16 cellular contexts compared by ENCODE assay signal in the genomic region with DNA sequence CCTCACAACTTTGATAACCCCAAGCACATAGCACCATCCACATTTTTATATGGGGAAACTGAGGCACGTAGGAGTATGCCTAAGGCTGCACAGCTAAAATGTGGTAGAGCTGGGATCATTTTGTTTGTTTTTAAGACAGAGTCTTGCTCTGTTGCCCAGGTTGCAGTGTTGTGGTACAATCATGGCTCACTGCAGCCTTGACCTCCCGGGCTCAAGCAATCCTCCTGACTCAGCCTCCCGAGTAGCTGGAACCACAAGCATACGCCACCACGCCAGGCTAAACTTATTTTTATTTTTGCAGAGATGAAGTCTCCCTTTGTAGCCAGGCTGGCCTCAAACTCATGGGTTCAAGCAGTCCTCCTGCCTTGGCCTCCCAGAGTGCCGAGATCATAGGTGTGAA.
DNase-seq lines count a peak whose midpoint lies in the region; ATAC-seq, FAIRE-seq and TF ChIP-seq lines count a peak whose summit lies in the region.
"Had no signal": no experiment of that assay in that cellular context is flagged by ENCODE, and none has a peak within 500 bp of the region (broad histone marks: within the 10 kb centered on the region; RNA-seq: fewer than 3 reads in every experiment).

No MANE protein-coding gene starts in this region.

- DNase-seq in heart right ventricle: no peak
- no peak for DNase-seq in right cardiac atrium
- DNase-seq in bronchial epithelial cell (ENCODE audit: low read depth): no peak
- no peak for DNase-seq in neuronal stem cell (ENCODE audit: low spot score)
- DNase-seq: ACHN; AML-193; Calu3; CD8-positive, alpha-beta T cell; DMS79 treated with DMSO at 0.1 percent for 48 hours; GF-D8; GOT3; H9 had no signal

- peak overlapping the region in 8 of 11 experiments; percentile 61 to 77 (median 66); a peak in 14 of 22 replicates for H3K4me2 ChIP-seq in BLaER1 treated with 17β-estradiol and CSF1 and Interleukin-3, amounts not matched to agents 10 nM and 100 nM
- H3K4me2 ChIP-seq in neuronal stem cell (ENCODE audit: insufficient read depth, low read length, poor library complexity, severe bottlenecking): no peak overlapping the region

- no peak overlapping the region for H3K18ac ChIP-seq in neuronal stem cell (ENCODE audit: low read length)

- TF ChIP-seq CTCF in heart right ventricle (IDR thresholded peaks at IDR 0.05): no peak
- TF ChIP-seq CTCF in bronchial epithelial cell (IDR thresholded peaks at IDR 0.05; ENCODE audit: insufficient read depth, low read length, severe bottlenecking): no peak

- H3K36me3 ChIP-seq in heart right ventricle (no peaks in the 10 kb centered on the region), bronchial epithelial cell (ENCODE audit: control insufficient read depth, insufficient read depth, low read length) (no peaks in the 10 kb centered on the region), neuronal stem cell (replicated peaks in 1 of 2; ENCODE audit: control insufficient read depth in 2 of 2, insufficient read depth in 2 of 2, low read length in 2 of 2) (no peaks in the 10 kb centered on the region)
- no peaks in the 10 kb centered on the region for H3K36me3 ChIP-seq in BLaER1 treated with 17β-estradiol and CSF1 and Interleukin-3, amounts not matched to agents 10 nM and 100 nM

- H3K4me1 ChIP-seq in heart right ventricle (peaks cover 24 to 68% (median 56%) of the 10 kb centered on the region in 9 donors), right cardiac atrium (ENCODE audit: control insufficient read depth, insufficient read depth, low read length) (peaks cover 22% of the 10 kb centered on the region), neuronal stem cell (ENCODE audit: control insufficient read depth in 2 of 2, insufficient read depth in 1 of 2, low read depth in 1 of 2, low read length in 2 of 2) (peaks cover 10 to 28% of the 10 kb centered on the region in 2 donors)
- H3K4me1 ChIP-seq in BLaER1 treated with 17β-estradiol and CSF1 and Interleukin-3, amounts not matched to agents 10 nM and 100 nM: peaks cover 28 to 87% (median 78%) of the 10 kb centered on the region in 10 experiments

- H3K27ac ChIP-seq in heart right ventricle (peak overlapping the region in 8 of 10 donors; percentile 14 to 87 (median 78)), right cardiac atrium (ENCODE audit: low read length) (no peak overlapping the region), neuronal stem cell (replicated peaks; ENCODE audit: low read length) (no peak overlapping the region)
- H3K27ac ChIP-seq in BLaER1 treated with 17β-estradiol and CSF1 and Interleukin-3, amounts not matched to agents 10 nM and 100 nM: no peak overlapping the region

- no peaks in the 10 kb centered on the region for H3K27me3 ChIP-seq in heart right ventricle
- H3K27me3 ChIP-seq in right cardiac atrium (ENCODE audit: control insufficient read depth, insufficient read depth): no peaks in the 10 kb centered on the region
- peaks cover 0 to 4% (median 0%) of the 10 kb centered on the region in 11 experiments; a peak in 1 of 22 replicates for H3K27me3 ChIP-seq in BLaER1 treated with 17β-estradiol and CSF1 and Interleukin-3, amounts not matched to agents 10 nM and 100 nM
- H3K27me3 ChIP-seq in bronchial epithelial cell (ENCODE audit: control insufficient read depth, insufficient read depth, low read length): no peaks in the 10 kb centered on the region
- H3K27me3 ChIP-seq in neuronal stem cell (ENCODE audit: control insufficient read depth in 3 of 3, insufficient read depth in 3 of 3, low read depth in 1 of 3, low read length in 3 of 3): peaks cover 0 to 14% (median 0%) of the 10 kb centered on the region in 3 experiments

- H2BK15ac ChIP-seq in neuronal stem cell (ENCODE audit: low read length): no peak overlapping the region

- no peak overlapping the region for H2AK5ac ChIP-seq in neuronal stem cell (ENCODE audit: low read depth, low read length)

- no peaks in the 10 kb centered on the region for H3K79me1 ChIP-seq in neuronal stem cell (ENCODE audit: low read depth, low read length)

- peak overlapping the region; percentile 56 for H3K14ac ChIP-seq in neuronal stem cell (ENCODE audit: low read length)

- H4K20me1 ChIP-seq in BLaER1 treated with 17β-estradiol and CSF1 and Interleukin-3, amounts not matched to agents 10 nM and 100 nM: 0 out of 22 replicates have a peak, but pooled peaks cover 0 to 4% (median 0%) of the 10 kb centered on the region in 11 experiments

- no peak overlapping the region for H4K8ac ChIP-seq in neuronal stem cell (ENCODE audit: low read depth, low read length)

- H3K9ac ChIP-seq in BLaER1 treated with 17β-estradiol and CSF1 and Interleukin-3, amounts not matched to agents 10 nM and 100 nM: no peak overlapping the region
- H3K9ac ChIP-seq in neuronal stem cell (ENCODE audit: low read depth, low read length, poor library complexity): no peak overlapping the region

- ATAC-seq in heart right ventricle (no peak), right cardiac atrium (no peak), GM21515 (IDR thresholded peaks at IDR 0.05; ENCODE audit: unreplicated experiment) (no peak), HG03469 (IDR thresholded peaks at IDR 0.05; ENCODE audit: unreplicated experiment) (no peak)
- ATAC-seq: CD8-positive, alpha-beta T cell had no signal

- H3K4ac ChIP-seq in neuronal stem cell (ENCODE audit: low read length): no peak overlapping the region

- no peaks in the 10 kb centered on the region for H3K9me3 ChIP-seq in heart right ventricle
- no peaks in the 10 kb centered on the region for H3K9me3 ChIP-seq in right cardiac atrium (ENCODE audit: control insufficient read depth, low read length)
- no peaks in the 10 kb centered on the region for H3K9me3 ChIP-seq in BLaER1 treated with 17β-estradiol and CSF1 and Interleukin-3, amounts not matched to agents 10 nM and 100 nM (replicated peaks in 1 of 11)
- H3K9me3 ChIP-seq in neuronal stem cell (replicated peaks in 1 of 2; ENCODE audit: control insufficient read depth in 2 of 2, insufficient read depth in 1 of 2, low read depth in 1 of 2, low read length in 2 of 2): peaks cover 0 to 4% of the 10 kb centered on the region in 2 donors

- intact Hi-C loops in heart right ventricle (cut with DNase I) (no loop called here), right cardiac atrium (cut with DNase I) (no loop called here)

- no peak overlapping the region for H4K91ac ChIP-seq in neuronal stem cell (ENCODE audit: low read depth, low read length, poor library complexity)

- H2BK5ac ChIP-seq in neuronal stem cell (ENCODE audit: low read length): peak overlapping the region; percentile 43

- 92 to 93% methylated on average over 6 of the region's 6 CpGs for WGBS in heart right ventricle, 2 donors
- 90% methylated on average over 6 of the region's 6 CpGs for WGBS in right cardiac atrium
- no CpG with 5 or more reads among the region's 6 CpGs for WGBS in neuronal stem cell (ENCODE audit: extremely low coverage in 2 of 2, insufficient read length in 2 of 2, insufficient replicate concordance in 1 of 2), 2 donors

- H3K23ac ChIP-seq in neuronal stem cell (ENCODE audit: low read depth, low read length, poor library complexity): no peak overlapping the region

- no peak overlapping the region for H2BK12ac ChIP-seq in neuronal stem cell (ENCODE audit: low read length)

- no peak overlapping the region for H2BK120ac ChIP-seq in neuronal stem cell (ENCODE audit: low read depth, low read length)

- H3K4me3 ChIP-seq in heart right ventricle: no peak overlapping the region
- no peak overlapping the region for H3K4me3 ChIP-seq in right cardiac atrium (ENCODE audit: low read length)
- no peak overlapping the region for H3K4me3 ChIP-seq in BLaER1 treated with 17β-estradiol and CSF1 and Interleukin-3, amounts not matched to agents 10 nM and 100 nM
- no peak overlapping the region for H3K4me3 ChIP-seq in bronchial epithelial cell (ENCODE audit: low read depth, low read length)
- no peak overlapping the region for H3K4me3 ChIP-seq in neuronal stem cell (ENCODE audit: low read length in 2 of 2)

- H2AFZ ChIP-seq in neuronal stem cell (ENCODE audit: low read length): no peak overlapping the region

- FAIRE-seq in bronchial epithelial cell (lab: Jason Lieb, UNC): peak; percentile 32
- FAIRE-seq: A204.1 had no signal

Comparison
In these comparisons a context has a peak if more than half of its experiments do, and no peak if none do; other contexts are left out.
1. H3K27ac ChIP-seq: peak in heart right ventricle (8 of 10); none in right cardiac atrium (single experiment), BLaER1 treated with 17β-estradiol and CSF1 and Interleukin-3, amounts not matched to agents 10 nM and 100 nM (0 of 11) and neuronal stem cell (single experiment).